ENCODE assay signal across 8 cellular contexts in the genomic region with DNA sequence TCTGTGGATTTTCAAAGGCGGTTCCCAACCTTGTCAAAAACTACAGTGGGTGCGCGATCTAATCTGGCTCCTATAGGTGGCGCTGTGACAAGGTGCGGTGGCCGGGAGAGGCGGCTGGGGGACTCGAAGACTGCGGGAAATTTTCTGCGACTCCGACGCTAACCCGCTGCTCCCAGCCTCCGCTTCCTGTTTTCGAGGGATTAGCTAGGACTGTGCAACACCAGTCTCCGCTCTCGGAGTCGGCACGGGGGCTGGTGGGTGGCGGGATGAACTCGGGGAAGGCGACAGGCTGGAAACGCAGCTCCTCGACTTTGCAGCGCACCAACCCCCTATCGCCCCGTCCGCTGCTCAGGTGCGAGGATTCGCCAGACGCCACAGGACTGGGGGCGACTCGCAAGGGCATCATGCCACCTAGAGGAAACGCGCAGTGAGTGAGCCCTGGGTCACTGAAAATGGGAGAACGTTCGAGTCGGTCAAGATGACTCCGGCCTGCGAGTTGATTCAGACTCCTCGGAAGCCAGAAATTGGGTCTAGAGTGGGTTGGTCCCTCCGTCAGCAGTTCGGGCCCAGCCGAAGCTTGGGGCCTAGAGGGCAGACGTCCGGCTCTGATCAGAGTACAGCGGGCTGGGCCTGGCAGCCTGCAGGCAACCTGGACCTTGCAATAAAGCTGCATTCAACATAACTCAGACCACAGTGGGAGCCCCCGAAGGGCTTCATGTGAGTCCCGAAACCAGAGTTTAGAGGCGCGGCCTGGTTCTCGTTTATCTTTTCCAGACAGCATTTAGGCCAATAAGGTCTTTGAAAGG. TPM values are rescaled to one million over a fixed set of nuclear protein-coding genes. Genes with fewer than 3 reads are reported as not detected.
DNase-seq lines count a peak whose midpoint lies in the region; ATAC-seq and TF ChIP-seq lines count a peak whose summit lies in the region.

No MANE protein-coding gene starts in this region.

- TSS peak; percentile 60 for BruUV-seq in A673 (replicated peaks; lab: Mats Ljungman, UMichigan)

- intact Hi-C loops in A673 (cut with micrococcal nuclease; ENCODE audit: unreplicated experiment): loop anchor here (5.0 kb wide), 1 partner anchor 91 kb away; no protein-coding TSS in a partner anchor
- intact Hi-C loops in heart right ventricle (cut with DNase I): loop anchor here in 1 of 10 donors (10.0 kb wide), 1 partner anchor 499 kb away; no protein-coding TSS in a partner anchor

- H3K4me3 ChIP-seq in A673 (ENCODE audit: low read depth, low read length, poor library complexity, severe bottlenecking) (peak overlapping the region; percentile 45), heart right ventricle (peak overlapping the region in 5 of 10 donors; percentile 7 to 41 (median 13)), subcutaneous abdominal adipose tissue (ENCODE audit: low read depth in 1 of 5, low read length in 5 of 5) (peak overlapping the region; percentile 32 to 59 (median 50))

- H3K4me1 ChIP-seq in A673 (ENCODE audit: insufficient read depth, low read length, poor library complexity, severe bottlenecking) (peaks cover 23% of the 10 kb centered on the region), heart right ventricle (peaks cover 0 to 50% (median 29%) of the 10 kb centered on the region in 9 donors), subcutaneous abdominal adipose tissue (ENCODE audit: control insufficient read depth in 5 of 5, insufficient read depth in 5 of 5, low read length in 5 of 5) (peaks cover 0 to 40% (median 35%) of the 10 kb centered on the region in 5 donors)

- H3K27ac ChIP-seq in A673 (ENCODE audit: low read depth, low read length, poor library complexity, severe bottlenecking) (peak overlapping the region; percentile 3), heart right ventricle (no peak overlapping the region), subcutaneous abdominal adipose tissue (ENCODE audit: low read depth, low read length) (no peak overlapping the region)

- CTCF ChIA-PET in A673 (lab: Charles Lee): interaction anchor here (0.5 to 1.5 kb wide), 5 partner anchors 8 to 400 kb away, joined by 5 to 10 read pairs (median 5); no protein-coding TSS in a partner anchor

- H3K36me3 ChIP-seq in A673 (ENCODE audit: insufficient read depth, low read length, poor library complexity, severe bottlenecking): no peaks in the 10 kb centered on the region
- no peaks in the 10 kb centered on the region for H3K36me3 ChIP-seq in heart right ventricle
- H3K36me3 ChIP-seq in subcutaneous abdominal adipose tissue (ENCODE audit: control insufficient read depth in 5 of 5, insufficient read depth in 5 of 5, low read length in 5 of 5): no peaks in the 10 kb centered on the region

- peak; percentile 43 for ATAC-seq in GM18867 (IDR thresholded peaks at IDR 0.05; ENCODE audit: unreplicated experiment)
- peak in 2 of 8 donors; percentile 16 to 29 for ATAC-seq in heart right ventricle
- ATAC-seq in GM19452 (IDR thresholded peaks at IDR 0.05; ENCODE audit: unreplicated experiment): no peak

- DNase-seq in A673 (ENCODE audit: low spot score) (peak; percentile 93), SHP77 treated with DMSO at 0.1 percent for 48 hours (lab: John Stamatoyannopoulos, UW) (peak; percentile 69), heart right ventricle (no peak), NCI-H146 (lab: John Stamatoyannopoulos, UW) (no peak), mucosa of gallbladder (ENCODE audit: low spot score) (no peak)

- TF ChIP-seq CTCF in A673 (conservative IDR thresholded peaks at IDR 0.05; ENCODE audit: low read depth, low read length) (peak; percentile 91), heart right ventricle (IDR thresholded peaks at IDR 0.05) (peak; percentile 12 to 46 (median 35))

- H3K9me3 ChIP-seq in A673 (ENCODE audit: low read depth, low read length, poor library complexity, severe bottlenecking) (no peaks in the 10 kb centered on the region), heart right ventricle (no peaks in the 10 kb centered on the region), subcutaneous abdominal adipose tissue (ENCODE audit: control insufficient read depth in 5 of 5, low read length in 5 of 5) (no peaks in the 10 kb centered on the region)

- H3K27me3 ChIP-seq in A673 (replicated peaks; ENCODE audit: insufficient read depth, low read depth, low read length, poor library complexity): no peaks in the 10 kb centered on the region
- peaks cover 61 to 100% (median 100%) of the 10 kb centered on the region in 7 donors for H3K27me3 ChIP-seq in heart right ventricle
- H3K27me3 ChIP-seq in subcutaneous abdominal adipose tissue (ENCODE audit: control insufficient read depth in 5 of 5, insufficient read depth in 4 of 5, low read length in 5 of 5): peaks cover 80 to 98% (median 90%) of the 10 kb centered on the region in 5 donors

- 2 to 4% methylated on average over 52 of the region's 52 CpGs for WGBS in heart right ventricle, 2 donors

- H3K9ac ChIP-seq in subcutaneous abdominal adipose tissue (ENCODE audit: low read length in 5 of 5): no peak overlapping the region

- POLR2A ChIA-PET in A673 (lab: Charles Lee; ENCODE audit: low non-redundant PET): no interaction called here

RNA-seq across cellular contexts. Expression of a gene that starts 5.5 kb away (rescaled TPM):
- total RNA-seq in A673 (2021) (23.4 and 26.2 TPM in 2 replicates), heart right ventricle (not detected), mucosa of gallbladder (not detected)
- polyA plus RNA-seq in heart right ventricle: under 1 TPM in 1 of 2 donors, not detected in 1; 0.01 TPM

Comparison
In these comparisons a context has a peak if more than half of its experiments do, and no peak if none do; other contexts are left out.
1. DNase-seq: peak in A673 (single experiment) and SHP77 treated with DMSO at 0.1 percent for 48 hours (single experiment); none in heart right ventricle (0 of 2), NCI-H146 (single experiment) and mucosa of gallbladder (single experiment).
2. RNA of a gene that starts 5.5 kb away (total RNA-seq): 23.4 to 26.2 TPM in A673; not detected in heart right ventricle and not detected in mucosa of gallbladder (single experiment); every median in the first group is over 10 times any median in the second.